24 cellular contexts compared by ENCODE assay signal in genomic region chr6:117592983-117593759, GRCh38. TPM values are rescaled to one million over a fixed set of nuclear protein-coding genes. Genes with fewer than 3 reads are reported as not detected.
A peak's percentile ranks its signal among the peaks of the same experiment; 100 is the strongest.
DNase-seq lines count a peak whose midpoint lies in the region; ATAC-seq and TF ChIP-seq lines count a peak whose summit lies in the region.
"Had no signal": no experiment of that assay in that cellular context is flagged by ENCODE, and none has a peak within 500 bp of the region (broad histone marks: within the 10 kb centered on the region; RNA-seq: fewer than 3 reads in every experiment).

No MANE protein-coding gene starts in this region.

- POLR2A ChIA-PET in HEK293 (lab: Yijun Ruan, JAX), result no interaction called here

- DNase-seq in amniotic epithelial cell (ENCODE audit: low read depth) (peak; percentile 39), foreskin keratinocyte (peak in 1 of 2 donors; percentile 36), renal cortical epithelial cell (ENCODE audit: low read depth) (peak; percentile 34), activated gamma-delta T cell treated with Interleukin-2 at 50 U/mL for 16 hours (no peak), iPS-NIHi7 (ENCODE audit: extremely low spot score) (no peak)
- no peak for DNase-seq in activated naive CD4-positive, alpha-beta T cell (lab: John Stamatoyannopoulos, UW)
- DNase-seq: AML-193; CD4-positive, alpha-beta T cell; COR-L47; DMS53; GOT3; HCEC 1CT; Karpas-422; MG63; NCI-H1105 treated with DMSO at 0.1 percent for 48 hours; NCI-H2029; NCI-H446; NCI-H524 treated with DMSO at 0.1 percent for 48 hours; RPMI8226; SHP77 treated with DMSO at 0.1 percent for 48 hours had no signal

- peak; percentile 34 for ATAC-seq in foreskin keratinocyte
- ATAC-seq: A549 had no signal

- H3K4me3 ChIP-seq in HEK293 (ENCODE audit: low read depth, low read length), result no peak overlapping the region
- H3K4me3 ChIP-seq: A549; BLaER1 treated with 17β-estradiol and CSF1 and Interleukin-3, amounts not matched to agents 10 nM and 100 nM; MG63; SK-N-MC had no signal

- H3K27ac ChIP-seq in HEK293 (ENCODE audit: extremely low read depth, low read depth, low read length) (no peak overlapping the region), foreskin keratinocyte (no peak overlapping the region)
- H3K27ac ChIP-seq: A549; BLaER1 treated with 17β-estradiol and CSF1 and Interleukin-3, amounts not matched to agents 10 nM and 100 nM; SK-N-MC had no signal

- peaks cover 13 to 27% of the 10 kb centered on the region in 2 experiments; a peak in 2 of 3 replicates for H3K36me3 ChIP-seq in HEK293 (ENCODE audit: control insufficient read depth in 2 of 2, insufficient read depth in 1 of 2, low read length in 2 of 2)

- H3K9me3 ChIP-seq in HEK293 (ENCODE audit: control insufficient read depth, insufficient read depth, low read depth, low read length), result no peaks in the 10 kb centered on the region

- CTCF ChIA-PET in HEK293 (lab: Yijun Ruan, JAX), result interaction anchor here (1.4 to 1.5 kb wide), 2 partner anchors 9 to 38 kb away, joined by 4 read pairs; partner anchors contain the start of gene GOPC

- H3K4me1 ChIP-seq in HEK293 (ENCODE audit: control insufficient read depth, insufficient read depth, low read length) (peaks cover 13% of the 10 kb centered on the region), foreskin keratinocyte (no peaks in the 10 kb centered on the region)
- H3K4me1 ChIP-seq: A549; BLaER1 treated with 17β-estradiol and CSF1 and Interleukin-3, amounts not matched to agents 10 nM and 100 nM had no signal

- no peaks in the 10 kb centered on the region for H3K27me3 ChIP-seq in foreskin keratinocyte
- H3K27me3 ChIP-seq: BLaER1 treated with 17β-estradiol and CSF1 and Interleukin-3, amounts not matched to agents 10 nM and 100 nM; MG63 had no signal

- TF ChIP-seq CTCF in HEK293 (tag by site-specific recombination; IDR thresholded peaks at IDR 0.05) (no peak), foreskin keratinocyte (conservative IDR thresholded peaks at IDR 0.05) (no peak)

TF ChIP-seq in HEK293, 187 proteins besides CTCF, POLR2A, EP300 and RAD21:
- TF ChIP-seq ZNF292 (tag by site-specific recombination; IDR thresholded peaks at IDR 0.05; ENCODE audit: borderline replicate concordance, low read depth), result no peak
- no peak for TF ChIP-seq MZF1 (tag by site-specific recombination; IDR thresholded peaks at IDR 0.05; ENCODE audit: borderline replicate concordance)
- TF ChIP-seq, protein P1, sequence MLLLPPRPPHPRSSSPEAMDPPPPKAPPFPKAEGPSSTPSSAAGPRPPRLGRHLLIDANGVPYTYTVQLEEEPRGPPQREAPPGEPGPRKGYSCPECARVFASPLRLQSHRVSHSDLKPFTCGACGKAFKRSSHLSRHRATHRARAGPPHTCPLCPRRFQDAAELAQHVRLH (tag by site-specific recombination; IDR thresholded peaks at IDR 0.05), result no peak
- TF ChIP-seq PRDM2 (tag by site-specific recombination; IDR thresholded peaks at IDR 0.05; ENCODE audit: borderline replicate concordance), result no peak
- TF ChIP-seq TCF7L2 (IDR thresholded peaks at IDR 0.05; ENCODE audit: borderline replicate concordance, low read depth, low read length), result no peak
- no peak for TF ChIP-seq ZNF416 (tag by site-specific recombination; IDR thresholded peaks at IDR 0.05)
- no peak for TF ChIP-seq HOXC10 (CRISPR knock-in tag; IDR thresholded peaks at IDR 0.05)
- TF ChIP-seq ZBTB17 (tag by site-specific recombination; IDR thresholded peaks at IDR 0.05), result 0 out of 2 replicates have a peak, but pooled peaks have one; percentile 24
- TF ChIP-seq ZNF621 (tag by site-specific recombination; IDR thresholded peaks at IDR 0.05), result no peak
- TF ChIP-seq ZNF596 (tag by site-specific recombination; IDR thresholded peaks at IDR 0.05), result no peak
- no peak for TF ChIP-seq GFI1B (tag by site-specific recombination; IDR thresholded peaks at IDR 0.05)
- TF ChIP-seq, protein P2, sequence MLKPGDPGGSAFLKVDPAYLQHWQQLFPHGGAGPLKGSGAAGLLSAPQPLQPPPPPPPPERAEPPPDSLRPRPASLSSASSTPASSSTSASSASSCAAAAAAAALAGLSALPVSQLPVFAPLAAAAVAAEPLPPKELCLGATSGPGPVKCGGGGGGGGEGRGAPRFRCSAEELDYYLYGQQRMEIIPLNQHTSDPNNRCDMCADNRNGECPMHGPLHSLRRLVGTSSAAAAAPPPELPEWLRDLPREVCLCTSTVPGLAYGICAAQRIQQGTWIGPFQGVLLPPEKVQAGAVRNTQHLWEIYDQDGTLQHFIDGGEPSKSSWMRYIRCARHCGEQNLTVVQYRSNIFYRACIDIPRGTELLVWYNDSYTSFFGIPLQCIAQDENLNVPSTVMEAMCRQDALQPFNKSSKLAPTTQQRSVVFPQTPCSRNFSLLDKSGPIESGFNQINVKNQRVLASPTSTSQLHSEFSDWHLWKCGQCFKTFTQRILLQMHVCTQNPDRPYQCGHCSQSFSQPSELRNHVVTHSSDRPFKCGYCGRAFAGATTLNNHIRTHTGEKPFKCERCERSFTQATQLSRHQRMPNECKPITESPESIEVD (tag by site-specific recombination; IDR thresholded peaks at IDR 0.05), result 0 out of 2 replicates have a peak, but pooled peaks have one; percentile 23
- TF ChIP-seq ZNF404 (tag by site-specific recombination; IDR thresholded peaks at IDR 0.05), result no peak
- no peak for TF ChIP-seq ZNF174 (tag by site-specific recombination; IDR thresholded peaks at IDR 0.05)

RNA-seq across cellular contexts. Expression of gene GOPC, which starts 9.1 kb away (rescaled TPM):
- 28.1 and 28.7 TPM in 2 replicates for total RNA-seq in foreskin keratinocyte
- 8.6 and 10.3 TPM in 2 replicates for polyA plus RNA-seq in foreskin keratinocyte
- 42.4 and 50.6 TPM in 2 replicates for total RNA-seq in renal cortical epithelial cell

Comparison
In these comparisons a context has a peak if more than half of its experiments do, and no peak if none do; other contexts are left out.
1. DNase-seq: peak in amniotic epithelial cell (single experiment) and renal cortical epithelial cell (single experiment); none in activated gamma-delta T cell treated with Interleukin-2 at 50 U/mL for 16 hours (single experiment), activated naive CD4-positive, alpha-beta T cell (0 of 4) and iPS-NIHi7 (single experiment).